Comparison of ENCODE assay signal across 31 cellular contexts in the genomic region with DNA sequence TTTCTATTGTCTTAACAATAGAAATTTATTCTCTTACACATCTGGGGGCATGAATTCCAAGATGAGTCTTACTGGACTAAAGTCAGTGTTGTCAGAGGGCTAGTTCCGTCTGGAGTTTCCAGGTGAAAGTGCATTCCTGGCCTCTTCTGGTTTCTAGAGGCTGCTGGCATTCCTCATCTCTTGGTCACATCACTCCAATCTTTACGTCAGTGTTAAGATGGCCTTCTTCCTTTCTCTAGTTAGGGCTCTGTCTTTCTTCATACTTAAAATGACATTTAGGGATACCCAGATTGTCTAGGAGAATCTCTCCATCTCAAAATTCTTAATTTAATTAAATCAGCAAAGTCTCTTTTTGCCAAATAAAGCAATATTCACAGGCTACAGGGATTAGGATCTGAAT. TPM values are rescaled to one million over a fixed set of nuclear protein-coding genes. Genes with fewer than 3 reads are reported as not detected.
A peak's percentile ranks its signal among the peaks of the same experiment; 100 is the strongest.
DNase-seq lines count a peak whose midpoint lies in the region; TF ChIP-seq lines count a peak whose summit lies in the region.
"Had no signal": no experiment of that assay in that cellular context is flagged by ENCODE, and none has a peak within 500 bp of the region (broad histone marks: within the 10 kb centered on the region; RNA-seq: fewer than 3 reads in every experiment).

No MANE protein-coding gene starts in this region.

- H3F3A ChIP-seq in GM23248 (ENCODE audit: insufficient read depth): peaks cover 11% of the 10 kb centered on the region; the same call in 1 of the 2 replicates

- no peaks in the 10 kb centered on the region for H3K27me3 Mint-ChIP-seq in activated T-cell treated with anti-CD3 and anti-CD28 coated beads, Interleukin-2, amount 50 U/mL, for 24 hours
- H3K27me3 Mint-ChIP-seq: activated CD8-positive, alpha-beta memory T cell treated with anti-CD3 and anti-CD28 coated beads, Interleukin-2, amount 10 ng/mL, durations not matched to agents 7 days and 5 days; activated naive CD8-positive, alpha-beta T cell treated with anti-CD3 and anti-CD28 coated beads, Interleukin-2, amount 10 ng/mL, durations not matched to agents 7 days and 5 days; activated T-helper 17 cell treated with anti-CD3 and anti-CD28 coated beads, Interleukin-2, amount 50 U/mL, for 72 hours; stimulated activated naive CD8-positive, alpha-beta T cell treated with anti-CD3 and anti-CD28 coated beads, Interleukin-15, amount 100 ng/mL, for 72 hours had no signal

- H3K79me2 ChIP-seq in GM23248 (ENCODE audit: insufficient read depth): no peaks in the 10 kb centered on the region

- H3K27me3 ChIP-seq in GM23248 (replicated peaks; ENCODE audit: insufficient read depth): no peaks in the 10 kb centered on the region
- H3K27me3 ChIP-seq: BLaER1, breast epithelium, gastrocnemius medialis, MG63, transverse colon had no signal

- DNase-seq in NCI-H82 (lab: John Stamatoyannopoulos, UW) (peak; percentile 22), NCI-H82 treated with DMSO at 0.1 percent for 48 hours (lab: John Stamatoyannopoulos, UW; ENCODE audit: unreplicated experiment) (no peak), astrocyte of the cerebellum (ENCODE audit: low read depth) (peak; percentile 37), iris pigment epithelial cell (ENCODE audit: low read depth) (peak; percentile 81), retina (no peak), GM23248 (no peak)
- no peak for DNase-seq in activated T-cell treated with anti-CD3 and anti-CD28 coated beads, Interleukin-2, amount 50 U/mL, for 24 hours
- no peak for DNase-seq in stimulated activated CD4-positive, alpha-beta T cell treated with anti-CD3 and anti-CD28 coated beads, Interleukin-12 subunit alpha, Interleukin-12 subunit beta, amount 100 ng/mL, for 4 hours
- DNase-seq: activated CD4-positive, alpha-beta T cell treated with anti-CD3 and anti-CD28 coated beads, Interleukin-2, amount 10 ng/mL, durations not matched to agents 24 days and 14 days; activated CD8-positive, alpha-beta memory T cell treated with anti-CD3 and anti-CD28 coated beads, Interleukin-2, amount 10 ng/mL, durations not matched to agents 7 days and 5 days; activated naive CD8-positive, alpha-beta T cell treated with anti-CD3 and anti-CD28 coated beads, Interleukin-2, amount 10 ng/mL, durations not matched to agents 7 days and 5 days; Calu3; gastrocnemius medialis; left cardiac atrium; MG63; NCI-H1694 treated with DMSO at 0.1 percent for 48 hours; psoas muscle; stimulated activated CD4-positive, alpha-beta T cell treated with anti-CD3 and anti-CD28 coated beads, Interleukin-4, amount 100 ng/mL, for 1 hour; stimulated activated naive CD8-positive, alpha-beta T cell treated with anti-CD3 and anti-CD28 coated beads, Interleukin-15, amount 100 ng/mL, for 72 hours; transverse colon had no signal

- no peaks in the 10 kb centered on the region for H3K9me3 Mint-ChIP-seq in activated T-cell treated with anti-CD3 and anti-CD28 coated beads, Interleukin-2, amount 50 U/mL, for 24 hours
- H3K9me3 Mint-ChIP-seq: activated CD4-positive, alpha-beta T cell treated with anti-CD3 and anti-CD28 coated beads, Interleukin-2, amount 10 ng/mL, durations not matched to agents 24 days and 14 days; activated naive CD8-positive, alpha-beta T cell treated with anti-CD3 and anti-CD28 coated beads, Interleukin-2, amount 10 ng/mL, durations not matched to agents 7 days and 5 days; activated T-helper 17 cell treated with anti-CD3 and anti-CD28 coated beads, Interleukin-2, amount 50 U/mL, for 72 hours; nephron; stimulated activated naive CD8-positive, alpha-beta T cell treated with anti-CD3 and anti-CD28 coated beads, Interleukin-15, amount 100 ng/mL, for 72 hours had no signal

- H3K4me3 ChIP-seq in astrocyte of the cerebellum (ENCODE audit: low read depth, low read length): no peak overlapping the region
- no peak overlapping the region for H3K4me3 ChIP-seq in GM23248
- H3K4me3 ChIP-seq: BLaER1, breast epithelium, gastrocnemius medialis, MG63, psoas muscle, skin epidermis, transverse colon had no signal

- no peaks in the 10 kb centered on the region for H3K36me3 Mint-ChIP-seq in activated T-cell treated with anti-CD3 and anti-CD28 coated beads, Interleukin-2, amount 50 U/mL, for 24 hours (ENCODE audit: low read depth)
- H3K36me3 Mint-ChIP-seq: activated CD8-positive, alpha-beta memory T cell treated with anti-CD3 and anti-CD28 coated beads, Interleukin-2, amount 10 ng/mL, durations not matched to agents 7 days and 5 days; activated naive CD8-positive, alpha-beta T cell treated with anti-CD3 and anti-CD28 coated beads, Interleukin-2, amount 10 ng/mL, durations not matched to agents 7 days and 5 days had no signal

- in situ Hi-C loops in astrocyte of the cerebellum (cut with HindIII; ENCODE audit: low sequenced_read_pairs): no loop called here
- in situ Hi-C loops in GM23248 (cut with MboI): no loop called here

- WGBS in GM23248 (ENCODE audit: low coverage in 1 of 2, low lambda C conversion rate in 2 of 2, missing lambda C conversion rate in 2 of 2), 2 experiments: 56 to 77% methylated on average over 2 of the region's 2 CpGs

- no peaks in the 10 kb centered on the region for H4K20me1 ChIP-seq in GM23248 (ENCODE audit: insufficient read depth)
- H4K20me1 ChIP-seq: BLaER1 had no signal

- H3K27ac Mint-ChIP-seq in activated T-cell treated with anti-CD3 and anti-CD28 coated beads, Interleukin-2, amount 50 U/mL, for 24 hours: no peak overlapping the region
- H3K27ac Mint-ChIP-seq: activated CD4-positive, alpha-beta T cell treated with anti-CD3 and anti-CD28 coated beads, Interleukin-2, amount 10 ng/mL, durations not matched to agents 24 days and 14 days; activated CD8-positive, alpha-beta memory T cell treated with anti-CD3 and anti-CD28 coated beads, Interleukin-2, amount 10 ng/mL, durations not matched to agents 7 days and 5 days; activated naive CD8-positive, alpha-beta T cell treated with anti-CD3 and anti-CD28 coated beads, Interleukin-2, amount 10 ng/mL, durations not matched to agents 7 days and 5 days; activated T-helper 17 cell treated with anti-CD3 and anti-CD28 coated beads, Interleukin-2, amount 50 U/mL, for 72 hours; nephron; stimulated activated naive CD8-positive, alpha-beta T cell treated with anti-CD3 and anti-CD28 coated beads, Interleukin-15, amount 100 ng/mL, for 72 hours had no signal

- H3K9ac ChIP-seq in GM23248: no peak overlapping the region
- H3K9ac ChIP-seq: BLaER1 had no signal

- H3K4me2 ChIP-seq in GM23248 (ENCODE audit: unreplicated experiment): no peak overlapping the region
- H3K4me2 ChIP-seq: BLaER1 had no signal

- no peaks in the 10 kb centered on the region for H3K9me2 ChIP-seq in GM23248 (ENCODE audit: insufficient read depth)

- H3K27ac ChIP-seq in GM23248: no peak overlapping the region
- H3K27ac ChIP-seq: 22Rv1, BLaER1, breast epithelium, gastrocnemius medialis, HL-60, psoas muscle, skin epidermis, transverse colon had no signal

- H3K9me3 ChIP-seq in GM23248 (ENCODE audit: low read depth): no peaks in the 10 kb centered on the region
- H3K9me3 ChIP-seq: BLaER1, breast epithelium, gastrocnemius medialis, MG63, psoas muscle, transverse colon had no signal

- no peak overlapping the region for H2AFZ ChIP-seq in GM23248

- peaks cover 13% of the 10 kb centered on the region for H3K4me1 ChIP-seq in GM23248 (ENCODE audit: insufficient read depth)
- H3K4me1 ChIP-seq: BLaER1, breast epithelium, gastrocnemius medialis, psoas muscle, transverse colon had no signal

- H3K4me1 Mint-ChIP-seq in activated T-cell treated with anti-CD3 and anti-CD28 coated beads, Interleukin-2, amount 50 U/mL, for 24 hours (ENCODE audit: low read depth): no peaks in the 10 kb centered on the region
- H3K4me1 Mint-ChIP-seq: activated CD4-positive, alpha-beta T cell treated with anti-CD3 and anti-CD28 coated beads, Interleukin-2, amount 10 ng/mL, durations not matched to agents 24 days and 14 days; activated CD8-positive, alpha-beta memory T cell treated with anti-CD3 and anti-CD28 coated beads, Interleukin-2, amount 10 ng/mL, durations not matched to agents 7 days and 5 days; activated naive CD8-positive, alpha-beta T cell treated with anti-CD3 and anti-CD28 coated beads, Interleukin-2, amount 10 ng/mL, durations not matched to agents 7 days and 5 days; activated T-helper 17 cell treated with anti-CD3 and anti-CD28 coated beads, Interleukin-2, amount 50 U/mL, for 72 hours; stimulated activated naive CD8-positive, alpha-beta T cell treated with anti-CD3 and anti-CD28 coated beads, Interleukin-15, amount 100 ng/mL, for 72 hours had no signal

- no peaks in the 10 kb centered on the region for H3K36me3 ChIP-seq in GM23248 (ENCODE audit: low read depth)
- H3K36me3 ChIP-seq: BLaER1, breast epithelium, gastrocnemius medialis, MG63, transverse colon had no signal

- TF ChIP-seq CTCF in astrocyte of the cerebellum (IDR thresholded peaks at IDR 0.05; ENCODE audit: low read depth, low read length, missing control alignments): no peak

- H3K4me3 Mint-ChIP-seq in activated T-cell treated with anti-CD3 and anti-CD28 coated beads, Interleukin-2, amount 50 U/mL, for 24 hours: no peak overlapping the region
- H3K4me3 Mint-ChIP-seq: activated CD4-positive, alpha-beta T cell treated with anti-CD3 and anti-CD28 coated beads, Interleukin-2, amount 10 ng/mL, durations not matched to agents 24 days and 14 days; activated CD8-positive, alpha-beta memory T cell treated with anti-CD3 and anti-CD28 coated beads, Interleukin-2, amount 10 ng/mL, durations not matched to agents 7 days and 5 days; activated naive CD8-positive, alpha-beta T cell treated with anti-CD3 and anti-CD28 coated beads, Interleukin-2, amount 10 ng/mL, durations not matched to agents 7 days and 5 days; activated T-helper 17 cell treated with anti-CD3 and anti-CD28 coated beads, Interleukin-2, amount 50 U/mL, for 72 hours; nephron; stimulated activated naive CD8-positive, alpha-beta T cell treated with anti-CD3 and anti-CD28 coated beads, Interleukin-15, amount 100 ng/mL, for 72 hours had no signal

RNA-seq across cellular contexts. Expression of gene PDC, which starts 13.3 kb away (rescaled TPM):
- 0.63 TPM in 1 of 2 replicates, not detected in the other for total RNA-seq in GM23248 (2014; rRNA removed; shearing (Covaris generic))
- polyA plus RNA-seq in GM23248 (2016; fragmentation: Nextera tagmentation; extraction: Ambion mirVana): 0.20 and 0.94 TPM in 2 replicates
- total RNA-seq: activated CD4-positive, alpha-beta T cell treated with anti-CD3 and anti-CD28 coated beads, Interleukin-2, amount 10 ng/mL, durations not matched to agents 24 days and 14 days; activated CD8-positive, alpha-beta memory T cell treated with anti-CD3 and anti-CD28 coated beads, Interleukin-2, amount 10 ng/mL, durations not matched to agents 7 days and 5 days; activated naive CD8-positive, alpha-beta T cell treated with anti-CD3 and anti-CD28 coated beads, Interleukin-2, amount 10 ng/mL, durations not matched to agents 7 days and 5 days; activated T-helper 17 cell treated with anti-CD3 and anti-CD28 coated beads, Interleukin-2, amount 50 U/mL, for 72 hours; breast epithelium; Calu3; dermis microvascular lymphatic vessel endothelial cell; G401; gastrocnemius medialis; left cardiac atrium; psoas muscle; Right ventricle myocardium inferior; T-helper 1 cell treated with Interleukin-12 subunit alpha and Interleukin-12 subunit beta and Interleukin-4 antibody, amounts not matched to agents 30 ng/mL and 1 ng/mL, for 36 hours; transverse colon had no signal
- polyA plus RNA-seq: psoas muscle had no signal

Comparison
In these comparisons a context has a peak if more than half of its experiments do, and no peak if none do; other contexts are left out.
1. DNase-seq: peak in NCI-H82 (single experiment), astrocyte of the cerebellum (single experiment) and iris pigment epithelial cell (single experiment); none in NCI-H82 treated with DMSO at 0.1 percent for 48 hours (single experiment), retina (single experiment), activated T-cell treated with anti-CD3 and anti-CD28 coated beads, Interleukin-2, amount 50 U/mL, for 24 hours (single experiment), stimulated activated CD4-positive, alpha-beta T cell treated with anti-CD3 and anti-CD28 coated beads, Interleukin-12 subunit alpha, Interleukin-12 subunit beta, amount 100 ng/mL, for 4 hours (single experiment) and GM23248 (single experiment).